In the genomic region with DNA sequence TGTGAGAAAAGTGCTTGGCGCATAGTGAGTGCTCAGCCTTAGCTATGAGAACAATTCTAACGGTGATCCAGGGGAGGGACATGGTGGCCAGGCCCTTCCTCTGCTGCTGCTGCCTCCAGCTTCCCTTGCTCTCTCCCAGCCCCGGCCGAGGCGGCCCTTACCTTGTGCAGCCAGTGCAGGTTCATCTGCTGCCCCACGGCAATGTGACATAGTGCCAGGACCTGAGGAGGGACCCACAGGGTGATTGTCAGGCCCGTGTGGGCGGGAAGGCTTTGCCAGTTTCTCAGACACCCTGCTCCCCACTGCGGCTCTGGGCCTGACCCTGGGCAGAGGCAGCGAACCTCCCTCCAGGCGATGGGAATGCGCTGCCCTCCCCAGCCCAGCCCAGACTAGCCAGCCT, we compare ENCODE assay signal across 2 cellular contexts.
TF ChIP-seq lines count a peak whose summit lies in the region.

No MANE protein-coding gene starts in this region.

TF ChIP-seq in GM23338, 12 proteins besides CTCF, POLR2A, EP300 and RAD21 (continued from another document):
- TF ChIP-seq, protein P1, sequence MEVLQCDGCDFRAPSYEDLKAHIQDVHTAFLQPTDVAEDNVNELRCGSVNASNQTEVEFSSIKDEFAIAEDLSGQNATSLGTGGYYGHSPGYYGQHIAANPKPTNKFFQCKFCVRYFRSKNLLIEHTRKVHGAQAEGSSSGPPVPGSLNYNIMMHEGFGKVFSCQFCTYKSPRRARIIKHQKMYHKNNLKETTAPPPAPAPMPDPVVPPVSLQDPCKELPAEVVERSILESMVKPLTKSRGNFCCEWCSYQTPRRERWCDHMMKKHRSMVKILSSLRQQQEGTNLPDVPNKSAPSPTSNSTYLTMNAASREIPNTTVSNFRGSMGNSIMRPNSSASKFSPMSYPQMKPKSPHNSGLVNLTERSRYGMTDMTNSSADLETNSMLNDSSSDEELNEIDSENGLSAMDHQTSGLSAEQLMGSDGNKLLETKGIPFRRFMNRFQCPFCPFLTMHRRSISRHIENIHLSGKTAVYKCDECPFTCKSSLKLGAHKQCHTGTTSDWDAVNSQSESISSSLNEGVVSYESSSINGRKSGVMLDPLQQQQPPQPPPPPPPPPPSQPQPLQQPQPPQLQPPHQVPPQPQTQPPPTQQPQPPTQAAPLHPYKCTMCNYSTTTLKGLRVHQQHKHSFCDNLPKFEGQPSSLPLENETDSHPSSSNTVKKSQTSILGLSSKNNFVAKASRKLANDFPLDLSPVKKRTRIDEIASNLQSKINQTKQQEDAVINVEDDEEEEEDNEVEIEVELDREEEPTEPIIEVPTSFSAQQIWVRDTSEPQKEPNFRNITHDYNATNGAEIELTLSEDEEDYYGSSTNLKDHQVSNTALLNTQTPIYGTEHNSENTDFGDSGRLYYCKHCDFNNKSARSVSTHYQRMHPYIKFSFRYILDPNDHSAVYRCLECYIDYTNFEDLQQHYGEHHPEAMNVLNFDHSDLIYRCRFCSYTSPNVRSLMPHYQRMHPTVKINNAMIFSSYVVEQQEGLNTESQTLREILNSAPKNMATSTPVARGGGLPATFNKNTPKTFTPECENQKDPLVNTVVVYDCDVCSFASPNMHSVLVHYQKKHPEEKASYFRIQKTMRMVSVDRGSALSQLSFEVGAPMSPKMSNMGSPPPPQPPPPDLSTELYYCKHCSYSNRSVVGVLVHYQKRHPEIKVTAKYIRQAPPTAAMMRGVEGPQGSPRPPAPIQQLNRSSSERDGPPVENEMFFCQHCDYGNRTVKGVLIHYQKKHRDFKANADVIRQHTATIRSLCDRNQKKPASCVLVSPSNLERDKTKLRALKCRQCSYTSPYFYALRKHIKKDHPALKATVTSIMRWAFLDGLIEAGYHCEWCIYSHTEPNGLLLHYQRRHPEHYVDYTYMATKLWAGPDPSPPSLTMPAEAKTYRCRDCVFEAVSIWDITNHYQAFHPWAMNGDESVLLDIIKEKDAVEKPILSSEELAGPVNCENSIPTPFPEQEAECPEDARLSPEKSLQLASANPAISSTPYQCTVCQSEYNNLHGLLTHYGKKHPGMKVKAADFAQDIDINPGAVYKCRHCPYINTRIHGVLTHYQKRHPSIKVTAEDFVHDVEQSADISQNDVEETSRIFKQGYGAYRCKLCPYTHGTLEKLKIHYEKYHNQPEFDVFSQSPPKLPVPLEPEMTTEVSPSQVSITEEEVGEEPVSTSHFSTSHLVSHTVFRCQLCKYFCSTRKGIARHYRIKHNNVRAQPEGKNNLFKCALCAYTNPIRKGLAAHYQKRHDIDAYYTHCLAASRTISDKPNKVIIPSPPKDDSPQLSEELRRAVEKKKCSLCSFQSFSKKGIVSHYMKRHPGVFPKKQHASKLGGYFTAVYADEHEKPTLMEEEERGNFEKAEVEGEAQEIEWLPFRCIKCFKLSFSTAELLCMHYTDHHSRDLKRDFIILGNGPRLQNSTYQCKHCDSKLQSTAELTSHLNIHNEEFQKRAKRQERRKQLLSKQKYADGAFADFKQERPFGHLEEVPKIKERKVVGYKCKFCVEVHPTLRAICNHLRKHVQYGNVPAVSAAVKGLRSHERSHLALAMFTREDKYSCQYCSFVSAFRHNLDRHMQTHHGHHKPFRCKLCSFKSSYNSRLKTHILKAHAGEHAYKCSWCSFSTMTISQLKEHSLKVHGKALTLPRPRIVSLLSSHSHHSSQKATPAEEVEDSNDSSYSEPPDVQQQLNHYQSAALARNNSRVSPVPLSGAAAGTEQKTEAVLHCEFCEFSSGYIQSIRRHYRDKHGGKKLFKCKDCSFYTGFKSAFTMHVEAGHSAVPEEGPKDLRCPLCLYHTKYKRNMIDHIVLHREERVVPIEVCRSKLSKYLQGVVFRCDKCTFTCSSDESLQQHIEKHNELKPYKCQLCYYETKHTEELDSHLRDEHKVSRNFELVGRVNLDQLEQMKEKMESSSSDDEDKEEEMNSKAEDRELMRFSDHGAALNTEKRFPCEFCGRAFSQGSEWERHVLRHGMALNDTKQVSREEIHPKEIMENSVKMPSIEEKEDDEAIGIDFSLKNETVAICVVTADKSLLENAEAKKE (CRISPR knock-in tag; IDR thresholded peaks at IDR 0.05) = no peak
- TF ChIP-seq CREB1 (CRISPR knock-in tag; IDR thresholded peaks at IDR 0.05; ENCODE audit: low read depth) = no peak
- TF ChIP-seq, protein P2, sequence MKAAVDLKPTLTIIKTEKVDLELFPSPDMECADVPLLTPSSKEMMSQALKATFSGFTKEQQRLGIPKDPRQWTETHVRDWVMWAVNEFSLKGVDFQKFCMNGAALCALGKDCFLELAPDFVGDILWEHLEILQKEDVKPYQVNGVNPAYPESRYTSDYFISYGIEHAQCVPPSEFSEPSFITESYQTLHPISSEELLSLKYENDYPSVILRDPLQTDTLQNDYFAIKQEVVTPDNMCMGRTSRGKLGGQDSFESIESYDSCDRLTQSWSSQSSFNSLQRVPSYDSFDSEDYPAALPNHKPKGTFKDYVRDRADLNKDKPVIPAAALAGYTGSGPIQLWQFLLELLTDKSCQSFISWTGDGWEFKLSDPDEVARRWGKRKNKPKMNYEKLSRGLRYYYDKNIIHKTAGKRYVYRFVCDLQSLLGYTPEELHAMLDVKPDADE (IDR thresholded peaks at IDR 0.05) = no peak
- TF ChIP-seq ZNF331 (CRISPR knock-in tag; IDR thresholded peaks at IDR 0.05; ENCODE audit: low read depth) = no peak
- no peak for TF ChIP-seq POLR2AphosphoS5 (IDR thresholded peaks at IDR 0.05; ENCODE audit: low read depth)
- TF ChIP-seq EZH2 (IDR thresholded peaks at IDR 0.05; ENCODE audit: low read depth, unreplicated experiment) = no peak
- TF ChIP-seq, protein P3, sequence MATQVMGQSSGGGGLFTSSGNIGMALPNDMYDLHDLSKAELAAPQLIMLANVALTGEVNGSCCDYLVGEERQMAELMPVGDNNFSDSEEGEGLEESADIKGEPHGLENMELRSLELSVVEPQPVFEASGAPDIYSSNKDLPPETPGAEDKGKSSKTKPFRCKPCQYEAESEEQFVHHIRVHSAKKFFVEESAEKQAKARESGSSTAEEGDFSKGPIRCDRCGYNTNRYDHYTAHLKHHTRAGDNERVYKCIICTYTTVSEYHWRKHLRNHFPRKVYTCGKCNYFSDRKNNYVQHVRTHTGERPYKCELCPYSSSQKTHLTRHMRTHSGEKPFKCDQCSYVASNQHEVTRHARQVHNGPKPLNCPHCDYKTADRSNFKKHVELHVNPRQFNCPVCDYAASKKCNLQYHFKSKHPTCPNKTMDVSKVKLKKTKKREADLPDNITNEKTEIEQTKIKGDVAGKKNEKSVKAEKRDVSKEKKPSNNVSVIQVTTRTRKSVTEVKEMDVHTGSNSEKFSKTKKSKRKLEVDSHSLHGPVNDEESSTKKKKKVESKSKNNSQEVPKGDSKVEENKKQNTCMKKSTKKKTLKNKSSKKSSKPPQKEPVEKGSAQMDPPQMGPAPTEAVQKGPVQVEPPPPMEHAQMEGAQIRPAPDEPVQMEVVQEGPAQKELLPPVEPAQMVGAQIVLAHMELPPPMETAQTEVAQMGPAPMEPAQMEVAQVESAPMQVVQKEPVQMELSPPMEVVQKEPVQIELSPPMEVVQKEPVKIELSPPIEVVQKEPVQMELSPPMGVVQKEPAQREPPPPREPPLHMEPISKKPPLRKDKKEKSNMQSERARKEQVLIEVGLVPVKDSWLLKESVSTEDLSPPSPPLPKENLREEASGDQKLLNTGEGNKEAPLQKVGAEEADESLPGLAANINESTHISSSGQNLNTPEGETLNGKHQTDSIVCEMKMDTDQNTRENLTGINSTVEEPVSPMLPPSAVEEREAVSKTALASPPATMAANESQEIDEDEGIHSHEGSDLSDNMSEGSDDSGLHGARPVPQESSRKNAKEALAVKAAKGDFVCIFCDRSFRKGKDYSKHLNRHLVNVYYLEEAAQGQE (IDR thresholded peaks at IDR 0.05; ENCODE audit: unreplicated experiment) = no peak

TF ChIP-seq in WTC11, 78 proteins besides CTCF, POLR2A, EP300 and RAD21 (continued from another document):
- TF ChIP-seq, protein P4, sequence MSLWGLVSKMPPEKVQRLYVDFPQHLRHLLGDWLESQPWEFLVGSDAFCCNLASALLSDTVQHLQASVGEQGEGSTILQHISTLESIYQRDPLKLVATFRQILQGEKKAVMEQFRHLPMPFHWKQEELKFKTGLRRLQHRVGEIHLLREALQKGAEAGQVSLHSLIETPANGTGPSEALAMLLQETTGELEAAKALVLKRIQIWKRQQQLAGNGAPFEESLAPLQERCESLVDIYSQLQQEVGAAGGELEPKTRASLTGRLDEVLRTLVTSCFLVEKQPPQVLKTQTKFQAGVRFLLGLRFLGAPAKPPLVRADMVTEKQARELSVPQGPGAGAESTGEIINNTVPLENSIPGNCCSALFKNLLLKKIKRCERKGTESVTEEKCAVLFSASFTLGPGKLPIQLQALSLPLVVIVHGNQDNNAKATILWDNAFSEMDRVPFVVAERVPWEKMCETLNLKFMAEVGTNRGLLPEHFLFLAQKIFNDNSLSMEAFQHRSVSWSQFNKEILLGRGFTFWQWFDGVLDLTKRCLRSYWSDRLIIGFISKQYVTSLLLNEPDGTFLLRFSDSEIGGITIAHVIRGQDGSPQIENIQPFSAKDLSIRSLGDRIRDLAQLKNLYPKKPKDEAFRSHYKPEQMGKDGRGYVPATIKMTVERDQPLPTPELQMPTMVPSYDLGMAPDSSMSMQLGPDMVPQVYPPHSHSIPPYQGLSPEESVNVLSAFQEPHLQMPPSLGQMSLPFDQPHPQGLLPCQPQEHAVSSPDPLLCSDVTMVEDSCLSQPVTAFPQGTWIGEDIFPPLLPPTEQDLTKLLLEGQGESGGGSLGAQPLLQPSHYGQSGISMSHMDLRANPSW (CRISPR knock-in tag; conservative IDR thresholded peaks at IDR 0.05; ENCODE audit: low read depth) = no peak
- no peak for TF ChIP-seq IRF2 (CRISPR knock-in tag; IDR thresholded peaks at IDR 0.05; ENCODE audit: borderline replicate concordance, low read depth)
- TF ChIP-seq ZNF219 (CRISPR knock-in tag; IDR thresholded peaks at IDR 0.05; ENCODE audit: borderline replicate concordance) = no peak
- no peak for TF ChIP-seq JUN (CRISPR knock-in tag; IDR thresholded peaks at IDR 0.05)
